ENCODE assay signal across 1 cellular context in genomic region chr17:47197821-47198220, GRCh38.
TF ChIP-seq lines count a peak whose summit lies in the region.

No MANE protein-coding gene starts in this region.

TF ChIP-seq in IMR-90, 13 proteins besides CTCF, POLR2A, EP300 and RAD21 (continued from another document):
- TF ChIP-seq MAZ (IDR thresholded peaks at IDR 0.05; ENCODE audit: borderline replicate concordance, low read depth, low read length) (no peak), CHD1 (IDR thresholded peaks at IDR 0.05; ENCODE audit: low read depth, low read length) (no peak), SMC3 (IDR thresholded peaks at IDR 0.05; ENCODE audit: low read depth, low read length) (no peak), RCOR1 (IDR thresholded peaks at IDR 0.05; ENCODE audit: insufficient replicate concordance, low read length) (no peak), ELK1 (IDR thresholded peaks at IDR 0.05; ENCODE audit: borderline replicate concordance, low read depth, low read length) (no peak), CEBPB (IDR thresholded peaks at IDR 0.05; ENCODE audit: low read depth, low read length) (no peak), NFE2L2 (IDR thresholded peaks at IDR 0.05; ENCODE audit: low read depth, low read length) (no peak), FOS (IDR thresholded peaks at IDR 0.05; ENCODE audit: low read depth, low read length) (no peak), BHLHE40 (IDR thresholded peaks at IDR 0.05; ENCODE audit: low read depth, low read length) (no peak), RFX5 (IDR thresholded peaks at IDR 0.05; ENCODE audit: low read depth, low read length) (no peak)
TF ChIP-seq in IMR-90: peak in this region for 0.
